10 cellular contexts compared by ENCODE assay signal in genomic region chr7:5598769-5599371, GRCh38. TPM values are rescaled to one million over a fixed set of nuclear protein-coding genes. Genes with fewer than 3 reads are reported as not detected.
DNase-seq lines count a peak whose midpoint lies in the region; ATAC-seq, FAIRE-seq and TF ChIP-seq lines count a peak whose summit lies in the region.
"Had no signal": no experiment of that assay in that cellular context is flagged by ENCODE, and none has a peak within 500 bp of the region (broad histone marks: within the 10 kb centered on the region; RNA-seq: fewer than 3 reads in every experiment).

No MANE protein-coding gene starts in this region.

- DNase-seq in NCI-H82 (lab: John Stamatoyannopoulos, UW) (peak; percentile 90), epithelial cell of esophagus (ENCODE audit: low read depth) (peak; percentile 43), retina (peak; percentile 58), frontal cortex (ENCODE audit: low spot score in 2 of 2) (no peak)
- no peak for DNase-seq in activated naive CD4-positive, alpha-beta T cell treated with anti-CD3 and anti-CD28 coated beads, Interleukin-2, amount 50 U/mL, for 16 hours
- DNase-seq: NCI-H1436 treated with DMSO at 0.1 percent for 48 hours; stimulated activated naive CD4-positive, alpha-beta T cell treated with Interleukin-2 at 50 U/mL for 16 hours had no signal

- no peak for ATAC-seq in HG03432 (IDR thresholded peaks at IDR 0.05; ENCODE audit: unreplicated experiment)
- no peak for ATAC-seq in GM21381 (IDR thresholded peaks at IDR 0.05; ENCODE audit: unreplicated experiment)

- H3K4me3 ChIP-seq in epithelial cell of esophagus (ENCODE audit: low read length) = no peak overlapping the region

- TF ChIP-seq POLR2A in GM19193 (IDR thresholded peaks at IDR 0.05; ENCODE audit: extremely low read depth, insufficient read depth, insufficient read length) = peak; percentile 15

- no peak for TF ChIP-seq CTCF in epithelial cell of esophagus (IDR thresholded peaks at IDR 0.05; ENCODE audit: insufficient read depth, low read depth, low read length, missing control alignments)

- no peak for FAIRE-seq in frontal cortex (lab: Jason Lieb, UNC)

RNA-seq across cellular contexts. Expression of gene FSCN1, which starts 6.3 kb away (rescaled TPM):
- total RNA-seq in frontal cortex = 199 TPM

Comparison
In these comparisons a context has a peak if more than half of its experiments do, and no peak if none do; other contexts are left out.
1. DNase-seq: peak in NCI-H82 (single experiment), epithelial cell of esophagus (single experiment) and retina (single experiment); none in frontal cortex (0 of 2) and activated naive CD4-positive, alpha-beta T cell treated with anti-CD3 and anti-CD28 coated beads, Interleukin-2, amount 50 U/mL, for 16 hours (single experiment).